Comparison of ENCODE assay signal across 15 cellular contexts in genomic region chr4:130395871-130396270, GRCh38.
DNase-seq lines count a peak whose midpoint lies in the region; TF ChIP-seq lines count a peak whose summit lies in the region.
"Had no signal": no experiment of that assay in that cellular context is flagged by ENCODE, and none has a peak within 500 bp of the region (broad histone marks: within the 10 kb centered on the region; RNA-seq: fewer than 3 reads in every experiment).

No MANE protein-coding gene starts in this region.

- peak; percentile 29 for DNase-seq in GM03348 (ENCODE audit: low spot score)
- no peak for DNase-seq in SK-N-SH
- peak; percentile 92 for DNase-seq in fibroblast of gingiva (ENCODE audit: low read depth)
- peak; percentile 66 for DNase-seq in pulmonary artery endothelial cell (ENCODE audit: low read depth, low spot score)
- no peak for DNase-seq in NCI-H187 treated with DMSO at 0.1 percent for 48 hours (lab: John Stamatoyannopoulos, UW)
- DNase-seq in stimulated activated CD4-positive, alpha-beta T cell treated with anti-CD3 and anti-CD28 coated beads, Interleukin-12 subunit alpha, Interleukin-12 subunit beta, amount 100 ng/mL, for 4 hours = no peak
- DNase-seq in OCI-M1 (lab: John Stamatoyannopoulos, UW) = no peak
- DNase-seq in middle frontal gyrus (ENCODE audit: extremely low spot score, low spot score) = no peak
- DNase-seq: effector CD4-positive, alpha-beta T cell; heart right ventricle; natural killer cell; NCI-H146; NCI-H524 treated with DMSO at 0.1 percent for 48 hours; stimulated activated naive B cell treated with anti-CD40 and anti-IgM and Interleukin-4, amounts not matched to agents 10 μg/mL and 1 μg/mL and 100 μg/mL, for 72 hours had no signal

- no peak for TF ChIP-seq RAD21 in SK-N-SH (IDR thresholded peaks at IDR 0.05; ENCODE audit: low read length)

- WGBS in SK-N-SH (ENCODE audit: low lambda C conversion rate) = 5% methylated on average over 2 of the region's 2 CpGs

- no peak overlapping the region for H3K4me3 ChIP-seq in SK-N-SH (ENCODE audit: low read depth in 2 of 2, low read length in 1 of 2)
- H3K4me3 ChIP-seq: heart right ventricle, right atrium auricular region had no signal

- no peaks in the 10 kb centered on the region for H3K36me3 ChIP-seq in SK-N-SH (replicated peaks in 1 of 2; ENCODE audit: control insufficient read depth in 1 of 2, insufficient read depth in 2 of 2, low read length in 1 of 2)
- H3K36me3 ChIP-seq: heart right ventricle, right atrium auricular region had no signal

- H3K79me2 ChIP-seq in SK-N-SH (ENCODE audit: insufficient read depth) = no peaks in the 10 kb centered on the region

- no peak overlapping the region for H3K9ac ChIP-seq in SK-N-SH

- H4K20me1 ChIP-seq in SK-N-SH (ENCODE audit: insufficient read depth) = no peaks in the 10 kb centered on the region

- H3K9me2 ChIP-seq in SK-N-SH = no peaks in the 10 kb centered on the region

- peak; percentile 31 to 81; a peak in 2 of 4 replicates for TF ChIP-seq EP300 in SK-N-SH (IDR thresholded peaks at IDR 0.05; ENCODE audit: borderline replicate concordance in 1 of 2, low read depth in 1 of 2, low read length in 1 of 2)

- CTCF ChIA-PET in SK-N-SH (lab: Yijun Ruan, JAX) = interaction anchor here (1.4 kb wide), 1 partner anchor 9 kb away, joined by 4 read pairs; no protein-coding TSS in a partner anchor

- TF ChIP-seq CTCF in SK-N-SH (IDR thresholded peaks at IDR 0.05) = no peak

- peaks cover 29% of the 10 kb centered on the region for H3F3A ChIP-seq in SK-N-SH (replicated peaks; ENCODE audit: insufficient read depth)

- POLR2A ChIA-PET in SK-N-SH (lab: Yijun Ruan, JAX) = no interaction called here

- H3K27ac ChIP-seq in SK-N-SH (ENCODE audit: low read depth in 2 of 2, low read length in 1 of 2) = peak overlapping the region; percentile 17 to 54; a peak in 3 of 4 replicates
- H3K27ac ChIP-seq: heart right ventricle, right atrium auricular region had no signal

- peaks cover 0 to 9% of the 10 kb centered on the region in 2 experiments; a peak in 1 of 4 replicates for H3K4me1 ChIP-seq in SK-N-SH (ENCODE audit: control insufficient read depth in 1 of 2, insufficient read depth in 2 of 2, low read depth in 1 of 2, low read length in 1 of 2)
- H3K4me1 ChIP-seq: heart right ventricle, right atrium auricular region had no signal

- H3K27me3 ChIP-seq in SK-N-SH (ENCODE audit: insufficient read depth) = no peaks in the 10 kb centered on the region
- H3K27me3 ChIP-seq: heart right ventricle, right atrium auricular region had no signal

- no peak overlapping the region for H3K4me2 ChIP-seq in SK-N-SH

- no peaks in the 10 kb centered on the region for H3K9me3 ChIP-seq in SK-N-SH
- H3K9me3 ChIP-seq: right atrium auricular region had no signal

- H2AFZ ChIP-seq in SK-N-SH (ENCODE audit: low read depth) = no peak overlapping the region

TF ChIP-seq in SK-N-SH, 30 proteins besides CTCF, POLR2A, EP300 and RAD21 (continues in another document):
- TF ChIP-seq CHD2 (IDR thresholded peaks at IDR 0.05; ENCODE audit: low read length, partially characterized antibody) (no peak), MEF2A (IDR thresholded peaks at IDR 0.05; ENCODE audit: borderline replicate concordance, low read depth) (0 out of 2 replicates have a peak, but pooled peaks have one; percentile 35), FOXM1 (IDR thresholded peaks at IDR 0.05; ENCODE audit: low read depth) (no peak), MXI1 (IDR thresholded peaks at IDR 0.05; ENCODE audit: low read depth, low read length) (no peak), FOXJ3 (CRISPR knock-in tag; IDR thresholded peaks at IDR 0.05) (no peak), JUND (IDR thresholded peaks at IDR 0.05) (peak; percentile 72), TCF12 (IDR thresholded peaks at IDR 0.05) (peak; percentile 77), GATA2 (CRISPR knock-in tag; IDR thresholded peaks at IDR 0.05) (no peak), ELF1 (IDR thresholded peaks at IDR 0.05) (no peak), SIN3A (IDR thresholded peaks at IDR 0.05; ENCODE audit: borderline replicate concordance, low read depth, low read length) (no peak), TAF1 (IDR thresholded peaks at IDR 0.05; ENCODE audit: borderline replicate concordance, low read depth, low read length) (no peak), SMC3 (IDR thresholded peaks at IDR 0.05; ENCODE audit: low read depth, low read length) (no peak), NFIC (IDR thresholded peaks at IDR 0.05; ENCODE audit: borderline replicate concordance) (peak; percentile 54; the same call in 1 of the 2 replicates), FOSL2 (IDR thresholded peaks at IDR 0.05; ENCODE audit: borderline replicate concordance, low read depth) (peak; percentile 83), TEAD4 (IDR thresholded peaks at IDR 0.05; ENCODE audit: borderline replicate concordance, insufficient read depth) (peak; percentile 70; the same call in 1 of the 2 replicates)
- TF ChIP-seq, protein P1, sequence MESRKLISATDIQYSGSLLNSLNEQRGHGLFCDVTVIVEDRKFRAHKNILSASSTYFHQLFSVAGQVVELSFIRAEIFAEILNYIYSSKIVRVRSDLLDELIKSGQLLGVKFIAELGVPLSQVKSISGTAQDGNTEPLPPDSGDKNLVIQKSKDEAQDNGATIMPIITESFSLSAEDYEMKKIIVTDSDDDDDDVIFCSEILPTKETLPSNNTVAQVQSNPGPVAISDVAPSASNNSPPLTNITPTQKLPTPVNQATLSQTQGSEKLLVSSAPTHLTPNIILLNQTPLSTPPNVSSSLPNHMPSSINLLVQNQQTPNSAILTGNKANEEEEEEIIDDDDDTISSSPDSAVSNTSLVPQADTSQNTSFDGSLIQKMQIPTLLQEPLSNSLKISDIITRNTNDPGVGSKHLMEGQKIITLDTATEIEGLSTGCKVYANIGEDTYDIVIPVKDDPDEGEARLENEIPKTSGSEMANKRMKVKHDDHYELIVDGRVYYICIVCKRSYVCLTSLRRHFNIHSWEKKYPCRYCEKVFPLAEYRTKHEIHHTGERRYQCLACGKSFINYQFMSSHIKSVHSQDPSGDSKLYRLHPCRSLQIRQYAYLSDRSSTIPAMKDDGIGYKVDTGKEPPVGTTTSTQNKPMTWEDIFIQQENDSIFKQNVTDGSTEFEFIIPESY (IDR thresholded peaks at IDR 0.05; ENCODE audit: borderline replicate concordance, low read depth) = no peak
- TF ChIP-seq, protein P2, sequence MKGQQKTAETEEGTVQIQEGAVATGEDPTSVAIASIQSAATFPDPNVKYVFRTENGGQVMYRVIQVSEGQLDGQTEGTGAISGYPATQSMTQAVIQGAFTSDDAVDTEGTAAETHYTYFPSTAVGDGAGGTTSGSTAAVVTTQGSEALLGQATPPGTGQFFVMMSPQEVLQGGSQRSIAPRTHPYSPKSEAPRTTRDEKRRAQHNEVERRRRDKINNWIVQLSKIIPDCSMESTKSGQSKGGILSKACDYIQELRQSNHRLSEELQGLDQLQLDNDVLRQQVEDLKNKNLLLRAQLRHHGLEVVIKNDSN (IDR thresholded peaks at IDR 0.05; ENCODE audit: borderline replicate concordance, low read depth) = no peak
- TF ChIP-seq, protein P3, sequence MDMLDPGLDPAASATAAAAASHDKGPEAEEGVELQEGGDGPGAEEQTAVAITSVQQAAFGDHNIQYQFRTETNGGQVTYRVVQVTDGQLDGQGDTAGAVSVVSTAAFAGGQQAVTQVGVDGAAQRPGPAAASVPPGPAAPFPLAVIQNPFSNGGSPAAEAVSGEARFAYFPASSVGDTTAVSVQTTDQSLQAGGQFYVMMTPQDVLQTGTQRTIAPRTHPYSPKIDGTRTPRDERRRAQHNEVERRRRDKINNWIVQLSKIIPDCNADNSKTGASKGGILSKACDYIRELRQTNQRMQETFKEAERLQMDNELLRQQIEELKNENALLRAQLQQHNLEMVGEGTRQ (IDR thresholded peaks at IDR 0.05; ENCODE audit: borderline replicate concordance, low read depth, low read length) = no peak
- TF ChIP-seq, protein P4, sequence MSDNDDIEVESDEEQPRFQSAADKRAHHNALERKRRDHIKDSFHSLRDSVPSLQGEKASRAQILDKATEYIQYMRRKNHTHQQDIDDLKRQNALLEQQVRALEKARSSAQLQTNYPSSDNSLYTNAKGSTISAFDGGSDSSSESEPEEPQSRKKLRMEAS (IDR thresholded peaks at IDR 0.05; ENCODE audit: low read depth) = no peak
- TF ChIP-seq, protein P5, sequence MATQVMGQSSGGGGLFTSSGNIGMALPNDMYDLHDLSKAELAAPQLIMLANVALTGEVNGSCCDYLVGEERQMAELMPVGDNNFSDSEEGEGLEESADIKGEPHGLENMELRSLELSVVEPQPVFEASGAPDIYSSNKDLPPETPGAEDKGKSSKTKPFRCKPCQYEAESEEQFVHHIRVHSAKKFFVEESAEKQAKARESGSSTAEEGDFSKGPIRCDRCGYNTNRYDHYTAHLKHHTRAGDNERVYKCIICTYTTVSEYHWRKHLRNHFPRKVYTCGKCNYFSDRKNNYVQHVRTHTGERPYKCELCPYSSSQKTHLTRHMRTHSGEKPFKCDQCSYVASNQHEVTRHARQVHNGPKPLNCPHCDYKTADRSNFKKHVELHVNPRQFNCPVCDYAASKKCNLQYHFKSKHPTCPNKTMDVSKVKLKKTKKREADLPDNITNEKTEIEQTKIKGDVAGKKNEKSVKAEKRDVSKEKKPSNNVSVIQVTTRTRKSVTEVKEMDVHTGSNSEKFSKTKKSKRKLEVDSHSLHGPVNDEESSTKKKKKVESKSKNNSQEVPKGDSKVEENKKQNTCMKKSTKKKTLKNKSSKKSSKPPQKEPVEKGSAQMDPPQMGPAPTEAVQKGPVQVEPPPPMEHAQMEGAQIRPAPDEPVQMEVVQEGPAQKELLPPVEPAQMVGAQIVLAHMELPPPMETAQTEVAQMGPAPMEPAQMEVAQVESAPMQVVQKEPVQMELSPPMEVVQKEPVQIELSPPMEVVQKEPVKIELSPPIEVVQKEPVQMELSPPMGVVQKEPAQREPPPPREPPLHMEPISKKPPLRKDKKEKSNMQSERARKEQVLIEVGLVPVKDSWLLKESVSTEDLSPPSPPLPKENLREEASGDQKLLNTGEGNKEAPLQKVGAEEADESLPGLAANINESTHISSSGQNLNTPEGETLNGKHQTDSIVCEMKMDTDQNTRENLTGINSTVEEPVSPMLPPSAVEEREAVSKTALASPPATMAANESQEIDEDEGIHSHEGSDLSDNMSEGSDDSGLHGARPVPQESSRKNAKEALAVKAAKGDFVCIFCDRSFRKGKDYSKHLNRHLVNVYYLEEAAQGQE (IDR thresholded peaks at IDR 0.05; ENCODE audit: low read depth, low read length) = no peak

Comparison
In these comparisons a context has a peak if more than half of its experiments do, and no peak if none do; other contexts are left out.
1. DNase-seq: peak in GM03348 (single experiment), fibroblast of gingiva (single experiment) and pulmonary artery endothelial cell (single experiment); none in SK-N-SH (single experiment), NCI-H187 treated with DMSO at 0.1 percent for 48 hours (single experiment), stimulated activated CD4-positive, alpha-beta T cell treated with anti-CD3 and anti-CD28 coated beads, Interleukin-12 subunit alpha, Interleukin-12 subunit beta, amount 100 ng/mL, for 4 hours (single experiment), OCI-M1 (single experiment) and middle frontal gyrus (single experiment).